1 cellular context compared by ENCODE assay signal in genomic region chr5:80656425-80656824, GRCh38.
TF ChIP-seq lines count a peak whose summit lies in the region.

No MANE protein-coding gene starts in this region.

TF ChIP-seq in WTC11, 78 proteins besides CTCF, POLR2A, EP300 and RAD21 (continued from another document):
- no peak for TF ChIP-seq ZBTB43 (CRISPR knock-in tag; IDR thresholded peaks at IDR 0.05)
